In genomic region chr5:133238426-133239205, GRCh38 we compare ENCODE assay signal across 20 cellular contexts.
"Had no signal": no experiment of that assay in that cellular context is flagged by ENCODE, and none has a peak within 500 bp of the region (broad histone marks: within the 10 kb centered on the region; RNA-seq: fewer than 3 reads in every experiment).

No MANE protein-coding gene starts in this region.

- H3K9me3 ChIP-seq: lower lobe of right lung, prostate gland, tibial artery, uterus had no signal

- H3K27ac ChIP-seq: lower lobe of right lung, prostate gland, tibial artery, uterus had no signal

- H3K4me1 ChIP-seq: prostate gland, tibial artery, uterus had no signal

- H3K27me3 ChIP-seq: tibial artery, uterus had no signal

- DNase-seq: activated CD4-positive, alpha-beta memory T cell treated with anti-CD3 and anti-CD28 coated beads, Interleukin-2, amount 10 ng/mL, durations not matched to agents 7 days and 5 days; activated CD4-positive, alpha-beta T cell treated with anti-CD3 and anti-CD28 coated beads, Interleukin-2, amount 10 ng/mL, durations not matched to agents 24 days and 14 days; activated gamma-delta T cell; activated naive CD4-positive, alpha-beta T cell treated with anti-CD3 and anti-CD28 coated beads, Interleukin-2, amount 50 U/mL, for 16 hours; activated naive CD8-positive, alpha-beta T cell treated with anti-CD3 and anti-CD28 coated beads, Interleukin-2, amount 50 U/mL, for 24 hours; activated T-cell treated with anti-CD3 and anti-CD28 coated beads, Interleukin-2, amount 50 U/mL, for 72 hours; caudate nucleus; effector CD4-positive, alpha-beta T cell; erythroblast; foreskin fibroblast; kidney; lower lobe of right lung; naive thymus-derived CD4-positive, alpha-beta T cell; stimulated activated CD4-positive, alpha-beta T cell treated with anti-CD3 and anti-CD28 coated beads, Interleukin-1b, Interleukin-23, amount 100 ng/mL, for 48 hours; stimulated activated naive CD8-positive, alpha-beta T cell treated with anti-CD3 and anti-CD28 coated beads, Interleukin-15, amount 100 ng/mL, for 72 hours; uterus had no signal

- H3K4me3 ChIP-seq: lower lobe of right lung, prostate gland, tibial artery, uterus had no signal

- ATAC-seq: activated naive CD8-positive, alpha-beta T cell treated with anti-CD3 and anti-CD28 coated beads, Interleukin-2, amount 50 U/mL, for 24 hours; activated T-cell treated with anti-CD3 and anti-CD28 coated beads, Interleukin-2, amount 50 U/mL, for 72 hours; lower lobe of right lung; naive thymus-derived CD4-positive, alpha-beta T cell; stimulated activated effector memory CD8-positive, alpha-beta T cell treated with anti-CD3 and anti-CD28 coated beads, Interleukin-12 subunit alpha, Interleukin-12 subunit beta, amount 100 ng/mL, for 72 hours; stimulated activated naive CD8-positive, alpha-beta T cell treated with anti-CD3 and anti-CD28 coated beads, Interleukin-15, amount 100 ng/mL, for 72 hours had no signal

- FAIRE-seq: endometrium, kidney had no signal

- H3K36me3 ChIP-seq: lower lobe of right lung, prostate gland, tibial artery, uterus had no signal
